In the genomic region with DNA sequence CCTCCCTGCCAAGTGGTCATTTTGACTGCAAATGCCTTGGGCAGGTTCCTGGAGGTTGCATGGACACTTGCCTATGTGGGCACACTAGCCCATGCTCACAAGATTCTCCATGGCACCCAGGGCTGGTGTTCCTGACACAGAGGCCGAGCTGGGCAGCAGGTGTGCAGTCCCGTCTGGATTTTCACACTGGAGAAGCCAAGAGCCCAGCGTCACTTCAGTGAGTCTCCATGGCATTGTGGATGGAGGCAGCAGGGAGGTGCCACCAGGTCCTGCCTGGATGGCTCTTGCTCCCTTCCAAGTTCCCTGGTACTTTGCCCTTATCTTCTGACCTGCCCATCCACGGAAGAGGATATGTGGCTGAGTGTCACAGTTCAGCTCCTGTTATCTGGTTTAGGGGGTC, we compare ENCODE assay signal across 25 cellular contexts.
"Had no signal": no experiment of that assay in that cellular context is flagged by ENCODE, and none has a peak within 500 bp of the region (broad histone marks: within the 10 kb centered on the region; RNA-seq: fewer than 3 reads in every experiment).

No MANE protein-coding gene starts in this region.

- H3K4me2 ChIP-seq: hepatocyte had no signal

- H3K27me3 ChIP-seq: dorsolateral prefrontal cortex, gastroesophageal sphincter, heart left ventricle, hepatocyte, left lung had no signal

- H3K36me3 Mint-ChIP-seq: mesothelial cell of epicardium, naive B cell had no signal

- H3K27ac Mint-ChIP-seq: immature natural killer cell, mesothelial cell of epicardium, naive B cell had no signal

- H3K36me3 ChIP-seq: gastroesophageal sphincter, heart left ventricle, left lung, lower lobe of right lung had no signal

- H3K4me1 Mint-ChIP-seq: mesothelial cell of epicardium had no signal

- H3K4me3 ChIP-seq: coronary artery, dorsolateral prefrontal cortex, gastroesophageal sphincter, heart left ventricle, hepatocyte, left lung, lower lobe of right lung, mucosa of descending colon had no signal

- H3K4me3 Mint-ChIP-seq: immature natural killer cell, mesothelial cell of epicardium, naive B cell had no signal

- DNase-seq: dermis blood vessel endothelial cell; dorsolateral prefrontal cortex; effector CD4-positive, alpha-beta T cell; effector memory CD4-positive, alpha-beta T cell; erythroblast; foreskin keratinocyte; heart left ventricle; hypothalamus; immature natural killer cell; islet precursor cell; kidney; kidney glomerular epithelial cell; left colon; left lung; left ventricle myocardium superior; lower lobe of right lung; mesenchymal stem cell; mucosa of descending colon; naive B cell had no signal

- H2AFZ ChIP-seq: hepatocyte had no signal

- H3K79me2 ChIP-seq: hepatocyte had no signal

- H3K9me3 Mint-ChIP-seq: mesothelial cell of epicardium had no signal

- H3K9me3 ChIP-seq: left lung, lower lobe of right lung, mucosa of descending colon had no signal

- H3K4me1 ChIP-seq: foreskin keratinocyte, gastroesophageal sphincter, heart left ventricle, left lung, lower lobe of right lung had no signal

- ATAC-seq: esophagus mucosa, foreskin keratinocyte, gastroesophageal sphincter, heart left ventricle, left colon, left lung, left ventricle myocardium superior, lower lobe of right lung, mucosa of descending colon had no signal

- H3K27me3 Mint-ChIP-seq: naive B cell had no signal

- H3K27ac ChIP-seq: coronary artery, dorsolateral prefrontal cortex, epithelial cell of prostate, foreskin keratinocyte, gastroesophageal sphincter, heart left ventricle, hepatocyte, left lung, lower lobe of right lung had no signal
